In the genomic region with DNA sequence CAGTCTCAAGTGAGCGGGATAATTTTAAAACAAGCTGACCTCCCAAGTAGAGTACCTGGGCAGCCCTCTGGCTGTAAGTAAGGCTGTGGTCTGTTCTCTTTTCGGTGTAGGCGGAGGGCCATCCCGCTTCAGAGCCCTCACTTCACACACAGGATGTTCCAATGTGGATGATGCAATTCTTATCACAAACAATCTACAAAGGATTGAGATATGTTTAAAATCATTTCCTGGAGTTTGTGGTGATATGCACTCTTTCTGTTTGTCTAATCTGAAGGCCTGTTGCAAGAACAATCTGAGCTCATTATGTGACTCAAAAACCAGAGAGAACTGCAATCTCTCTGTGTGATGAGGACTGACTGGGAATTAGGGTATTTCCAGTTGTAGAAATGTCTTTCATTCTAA, we compare ENCODE assay signal across 1 cellular context.
TF ChIP-seq lines count a peak whose summit lies in the region.

No MANE protein-coding gene starts in this region.

TF ChIP-seq in HepG2, 621 proteins besides CTCF, POLR2A, EP300 and RAD21 (continued from another document):
- TF ChIP-seq ATF3 (CRISPR knock-in tag; IDR thresholded peaks at IDR 0.05): peak; percentile 93
- TF ChIP-seq ZNF432 (CRISPR knock-in tag; IDR thresholded peaks at IDR 0.05; ENCODE audit: borderline replicate concordance): no peak
- TF ChIP-seq LCORL (IDR thresholded peaks at IDR 0.05): no peak
- peak; percentile 79 for TF ChIP-seq LCORL (CRISPR knock-in tag; IDR thresholded peaks at IDR 0.05)
- TF ChIP-seq, protein P1, sequence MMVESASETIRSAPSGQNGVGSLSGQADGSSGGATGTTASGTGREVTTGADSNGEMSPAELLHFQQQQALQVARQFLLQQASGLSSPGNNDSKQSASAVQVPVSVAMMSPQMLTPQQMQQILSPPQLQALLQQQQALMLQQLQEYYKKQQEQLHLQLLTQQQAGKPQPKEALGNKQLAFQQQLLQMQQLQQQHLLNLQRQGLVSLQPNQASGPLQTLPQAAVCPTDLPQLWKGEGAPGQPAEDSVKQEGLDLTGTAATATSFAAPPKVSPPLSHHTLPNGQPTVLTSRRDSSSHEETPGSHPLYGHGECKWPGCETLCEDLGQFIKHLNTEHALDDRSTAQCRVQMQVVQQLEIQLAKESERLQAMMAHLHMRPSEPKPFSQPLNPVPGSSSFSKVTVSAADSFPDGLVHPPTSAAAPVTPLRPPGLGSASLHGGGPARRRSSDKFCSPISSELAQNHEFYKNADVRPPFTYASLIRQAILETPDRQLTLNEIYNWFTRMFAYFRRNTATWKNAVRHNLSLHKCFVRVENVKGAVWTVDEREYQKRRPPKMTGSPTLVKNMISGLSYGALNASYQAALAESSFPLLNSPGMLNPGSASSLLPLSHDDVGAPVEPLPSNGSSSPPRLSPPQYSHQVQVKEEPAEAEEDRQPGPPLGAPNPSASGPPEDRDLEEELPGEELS (CRISPR knock-in tag; IDR thresholded peaks at IDR 0.05): peak; percentile 92
- TF ChIP-seq THAP11 (CRISPR knock-in tag; IDR thresholded peaks at IDR 0.05): peak; percentile 36; the same call in 1 of the 2 replicates
- TF ChIP-seq ZSCAN12 (CRISPR knock-in tag; IDR thresholded peaks at IDR 0.05): no peak
- no peak for TF ChIP-seq ATF5 (CRISPR knock-in tag; IDR thresholded peaks at IDR 0.05; ENCODE audit: low read depth)
- peak; percentile 64; the same call in 1 of the 2 replicates for TF ChIP-seq SNAPC2 (CRISPR knock-in tag; IDR thresholded peaks at IDR 0.05)
- no peak for TF ChIP-seq ZNF251 (CRISPR knock-in tag; IDR thresholded peaks at IDR 0.05)
- TF ChIP-seq SOX6 (IDR thresholded peaks at IDR 0.05): no peak
- peak; percentile 94 for TF ChIP-seq SOX6 (CRISPR knock-in tag; IDR thresholded peaks at IDR 0.05)
- TF ChIP-seq TEAD3 (CRISPR knock-in tag; optimal IDR thresholded peaks at IDR 0.05; ENCODE audit: borderline replicate concordance): peak; percentile 60
- TF ChIP-seq AHDC1 (CRISPR knock-in tag; IDR thresholded peaks at IDR 0.05; ENCODE audit: borderline replicate concordance): peak; percentile 70; the same call in 1 of the 2 replicates
- TF ChIP-seq, protein P2, sequence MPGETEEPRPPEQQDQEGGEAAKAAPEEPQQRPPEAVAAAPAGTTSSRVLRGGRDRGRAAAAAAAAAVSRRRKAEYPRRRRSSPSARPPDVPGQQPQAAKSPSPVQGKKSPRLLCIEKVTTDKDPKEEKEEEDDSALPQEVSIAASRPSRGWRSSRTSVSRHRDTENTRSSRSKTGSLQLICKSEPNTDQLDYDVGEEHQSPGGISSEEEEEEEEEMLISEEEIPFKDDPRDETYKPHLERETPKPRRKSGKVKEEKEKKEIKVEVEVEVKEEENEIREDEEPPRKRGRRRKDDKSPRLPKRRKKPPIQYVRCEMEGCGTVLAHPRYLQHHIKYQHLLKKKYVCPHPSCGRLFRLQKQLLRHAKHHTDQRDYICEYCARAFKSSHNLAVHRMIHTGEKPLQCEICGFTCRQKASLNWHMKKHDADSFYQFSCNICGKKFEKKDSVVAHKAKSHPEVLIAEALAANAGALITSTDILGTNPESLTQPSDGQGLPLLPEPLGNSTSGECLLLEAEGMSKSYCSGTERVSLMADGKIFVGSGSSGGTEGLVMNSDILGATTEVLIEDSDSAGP (CRISPR knock-in tag; IDR thresholded peaks at IDR 0.05; ENCODE audit: borderline replicate concordance): no peak
- no peak for TF ChIP-seq HIVEP1 (CRISPR knock-in tag; IDR thresholded peaks at IDR 0.05)
- 0 out of 2 replicates have a peak, but pooled peaks have one; percentile 43 for TF ChIP-seq CBFB (CRISPR knock-in tag; IDR thresholded peaks at IDR 0.05)
- no peak for TF ChIP-seq SKIL (CRISPR knock-in tag; IDR thresholded peaks at IDR 0.05; ENCODE audit: borderline replicate concordance)
- TF ChIP-seq, protein P3, sequence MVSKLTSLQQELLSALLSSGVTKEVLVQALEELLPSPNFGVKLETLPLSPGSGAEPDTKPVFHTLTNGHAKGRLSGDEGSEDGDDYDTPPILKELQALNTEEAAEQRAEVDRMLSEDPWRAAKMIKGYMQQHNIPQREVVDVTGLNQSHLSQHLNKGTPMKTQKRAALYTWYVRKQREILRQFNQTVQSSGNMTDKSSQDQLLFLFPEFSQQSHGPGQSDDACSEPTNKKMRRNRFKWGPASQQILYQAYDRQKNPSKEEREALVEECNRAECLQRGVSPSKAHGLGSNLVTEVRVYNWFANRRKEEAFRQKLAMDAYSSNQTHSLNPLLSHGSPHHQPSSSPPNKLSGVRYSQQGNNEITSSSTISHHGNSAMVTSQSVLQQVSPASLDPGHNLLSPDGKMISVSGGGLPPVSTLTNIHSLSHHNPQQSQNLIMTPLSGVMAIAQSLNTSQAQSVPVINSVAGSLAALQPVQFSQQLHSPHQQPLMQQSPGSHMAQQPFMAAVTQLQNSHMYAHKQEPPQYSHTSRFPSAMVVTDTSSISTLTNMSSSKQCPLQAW (CRISPR knock-in tag; IDR thresholded peaks at IDR 0.05): 0 out of 2 replicates have a peak, but pooled peaks have one; percentile 26
- peak; percentile 55; the same call in 1 of the 2 replicates for TF ChIP-seq RXRB (CRISPR knock-in tag; IDR thresholded peaks at IDR 0.05; ENCODE audit: borderline replicate concordance)
- TF ChIP-seq ISX (CRISPR knock-in tag; conservative IDR thresholded peaks at IDR 0.05): no peak
- TF ChIP-seq RBM39 (IDR thresholded peaks at IDR 0.05; ENCODE audit: low read depth, low read length, poor library complexity, severe bottlenecking): no peak
- no peak for TF ChIP-seq ZNF501 (CRISPR knock-in tag; IDR thresholded peaks at IDR 0.05)
- TF ChIP-seq NR2F6 (IDR thresholded peaks at IDR 0.05): no peak
- TF ChIP-seq NR2F6 (CRISPR knock-in tag; IDR thresholded peaks at IDR 0.05): peak; percentile 58; the same call in 1 of the 2 replicates
